ENCODE assay signal across 8 cellular contexts in genomic region chr10:62166331-62167154, GRCh38.
DNase-seq lines count a peak whose midpoint lies in the region; ATAC-seq, FAIRE-seq and TF ChIP-seq lines count a peak whose summit lies in the region.

No MANE protein-coding gene starts in this region.

- no peak for FAIRE-seq in kidney (lab: Jason Lieb, UNC)

- no peaks in the 10 kb centered on the region for H3K9me3 ChIP-seq in kidney (ENCODE audit: control insufficient read depth in 1 of 2, low read length in 2 of 2)

- H3K9ac ChIP-seq in kidney (ENCODE audit: low read length in 2 of 2) = no peak overlapping the region

- H3K4me1 ChIP-seq in kidney (ENCODE audit: control insufficient read depth in 1 of 2, insufficient read depth in 1 of 2, low read depth in 1 of 2, low read length in 2 of 2) = no peaks in the 10 kb centered on the region

- peak; percentile 94 for ATAC-seq in GM21619 (IDR thresholded peaks at IDR 0.05; ENCODE audit: unreplicated experiment)

- intact Hi-C loops in kidney (cut with DNase I) = no loop called here

- in situ Hi-C loops in KBM-7 (cut with MboI; ENCODE audit: low pct_unique_long_range_greater_than_20kb, low sequenced_read_pairs) = no loop called here

- H3K27ac ChIP-seq in kidney (ENCODE audit: low read depth in 2 of 2, low read length in 2 of 2) = no peak overlapping the region

- DNase-seq in GM04503 (ENCODE audit: low read depth) (peak; percentile 98), KBM-7 (peak; percentile 15), kidney (peak; percentile 72), C1 segment of cervical spinal cord (lab: John Stamatoyannopoulos, UW) (no peak), activated gamma-delta T cell (lab: John Stamatoyannopoulos, UW) (no peak), NCI-H2227 (lab: John Stamatoyannopoulos, UW; ENCODE audit: unreplicated experiment) (no peak)
- no peak for DNase-seq in activated CD8-positive, alpha-beta memory T cell treated with anti-CD3 and anti-CD28 coated beads, Interleukin-2, amount 50 U/mL, for 4 hours

- H3K4me3 ChIP-seq in kidney (ENCODE audit: low read length in 2 of 2) = no peak overlapping the region

- H3K36me3 ChIP-seq in kidney (ENCODE audit: control insufficient read depth in 1 of 2, insufficient read depth in 2 of 2, low read length in 2 of 2) = no peaks in the 10 kb centered on the region

- TF ChIP-seq CTCF in kidney (IDR thresholded peaks at IDR 0.05; ENCODE audit: borderline replicate concordance, extremely low read depth, insufficient read depth) = no peak

Comparison
In these comparisons a context has a peak if more than half of its experiments do, and no peak if none do; other contexts are left out.
1. DNase-seq: peak in GM04503 (single experiment), KBM-7 (single experiment) and kidney (single experiment); none in C1 segment of cervical spinal cord (0 of 14), activated gamma-delta T cell (single experiment), NCI-H2227 (single experiment) and activated CD8-positive, alpha-beta memory T cell treated with anti-CD3 and anti-CD28 coated beads, Interleukin-2, amount 50 U/mL, for 4 hours (single experiment).